In genomic region chr6:97215157-97215769, GRCh38 we compare ENCODE assay signal across 9 cellular contexts.
DNase-seq lines count a peak whose midpoint lies in the region; TF ChIP-seq lines count a peak whose summit lies in the region.
"Had no signal": no experiment of that assay in that cellular context is flagged by ENCODE, and none has a peak within 500 bp of the region (broad histone marks: within the 10 kb centered on the region; RNA-seq: fewer than 3 reads in every experiment).

No MANE protein-coding gene starts in this region.

- 65% methylated on average over 6 of the region's 6 CpGs for WGBS in prostate gland

- DNase-seq in NCI-H1694 treated with DMSO at 0.1 percent for 48 hours (lab: John Stamatoyannopoulos, UW) (peak; percentile 26), NCI-H1694 (lab: John Stamatoyannopoulos, UW) (no peak), NCI-H446 treated with DMSO at 0.1 percent for 48 hours (lab: John Stamatoyannopoulos, UW) (peak; percentile 13), cerebellar cortex (ENCODE audit: low spot score) (peak; percentile 49), medulla oblongata (ENCODE audit: extremely low spot score) (peak; percentile 85), prostate gland (ENCODE audit: low spot score) (no peak), NCI-H1105 treated with DMSO at 0.1 percent for 48 hours (lab: John Stamatoyannopoulos, UW) (no peak)
- no peak for DNase-seq in effector CD4-positive, alpha-beta T cell

- intact Hi-C loops in prostate gland (cut with DNase I) = no loop called here

- no peak overlapping the region for H3K27ac ChIP-seq in prostate gland
- H3K27ac ChIP-seq: BLaER1 had no signal

- no peaks in the 10 kb centered on the region for H3K4me1 ChIP-seq in prostate gland (replicated peaks)
- H3K4me1 ChIP-seq: BLaER1 had no signal

- TF ChIP-seq CTCF in prostate gland (IDR thresholded peaks at IDR 0.05) = peak in 1 of 4 experiments; percentile 15

- no peaks in the 10 kb centered on the region for H3K36me3 ChIP-seq in prostate gland

- H3K4me3 ChIP-seq in prostate gland = no peak overlapping the region
- H3K4me3 ChIP-seq: BLaER1 had no signal

- no peaks in the 10 kb centered on the region for H3K27me3 ChIP-seq in prostate gland (replicated peaks; ENCODE audit: insufficient read depth)
- H3K27me3 ChIP-seq: BLaER1 had no signal

- H3K9me3 ChIP-seq in prostate gland = no peaks in the 10 kb centered on the region
- H3K9me3 ChIP-seq: BLaER1 had no signal

- TF ChIP-seq POLR2A in prostate gland (IDR thresholded peaks at IDR 0.05) = no peak

Comparison
In these comparisons a context has a peak if more than half of its experiments do, and no peak if none do; other contexts are left out.
1. DNase-seq: peak in NCI-H1694 treated with DMSO at 0.1 percent for 48 hours (single experiment), NCI-H446 treated with DMSO at 0.1 percent for 48 hours (single experiment), cerebellar cortex (single experiment) and medulla oblongata (single experiment); none in NCI-H1694 (single experiment), prostate gland (single experiment), NCI-H1105 treated with DMSO at 0.1 percent for 48 hours (single experiment) and effector CD4-positive, alpha-beta T cell (single experiment).